In the genomic region with DNA sequence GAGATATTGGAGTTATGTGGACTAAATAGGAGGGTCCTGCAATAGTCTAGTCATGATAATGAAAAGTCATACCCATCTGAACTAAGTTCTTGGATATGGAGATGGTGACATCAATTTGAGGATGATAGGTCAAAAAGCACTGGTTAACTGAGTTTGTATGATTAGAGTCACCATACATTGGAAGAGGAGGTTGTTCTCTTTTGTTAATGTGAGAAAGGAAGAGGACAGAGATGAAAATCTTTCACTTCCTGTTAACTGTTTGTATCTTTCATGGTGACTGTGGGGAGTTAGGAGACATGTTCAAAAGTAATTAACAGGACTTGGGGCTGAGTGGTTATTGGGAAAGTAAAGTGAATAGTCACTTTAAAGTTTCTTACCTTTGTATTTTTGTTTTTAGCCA, we compare ENCODE assay signal across 1 cellular context.
TF ChIP-seq lines count a peak whose summit lies in the region.

No MANE protein-coding gene starts in this region.

TF ChIP-seq in IMR-90, 13 proteins besides CTCF, POLR2A, EP300 and RAD21:
- no peak for TF ChIP-seq BHLHE40 (IDR thresholded peaks at IDR 0.05; ENCODE audit: low read depth, low read length)
- TF ChIP-seq, protein P1, sequence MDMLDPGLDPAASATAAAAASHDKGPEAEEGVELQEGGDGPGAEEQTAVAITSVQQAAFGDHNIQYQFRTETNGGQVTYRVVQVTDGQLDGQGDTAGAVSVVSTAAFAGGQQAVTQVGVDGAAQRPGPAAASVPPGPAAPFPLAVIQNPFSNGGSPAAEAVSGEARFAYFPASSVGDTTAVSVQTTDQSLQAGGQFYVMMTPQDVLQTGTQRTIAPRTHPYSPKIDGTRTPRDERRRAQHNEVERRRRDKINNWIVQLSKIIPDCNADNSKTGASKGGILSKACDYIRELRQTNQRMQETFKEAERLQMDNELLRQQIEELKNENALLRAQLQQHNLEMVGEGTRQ (IDR thresholded peaks at IDR 0.05; ENCODE audit: low read depth, low read length), result no peak
- no peak for TF ChIP-seq SMC3 (IDR thresholded peaks at IDR 0.05; ENCODE audit: low read depth, low read length)
- TF ChIP-seq, protein P2, sequence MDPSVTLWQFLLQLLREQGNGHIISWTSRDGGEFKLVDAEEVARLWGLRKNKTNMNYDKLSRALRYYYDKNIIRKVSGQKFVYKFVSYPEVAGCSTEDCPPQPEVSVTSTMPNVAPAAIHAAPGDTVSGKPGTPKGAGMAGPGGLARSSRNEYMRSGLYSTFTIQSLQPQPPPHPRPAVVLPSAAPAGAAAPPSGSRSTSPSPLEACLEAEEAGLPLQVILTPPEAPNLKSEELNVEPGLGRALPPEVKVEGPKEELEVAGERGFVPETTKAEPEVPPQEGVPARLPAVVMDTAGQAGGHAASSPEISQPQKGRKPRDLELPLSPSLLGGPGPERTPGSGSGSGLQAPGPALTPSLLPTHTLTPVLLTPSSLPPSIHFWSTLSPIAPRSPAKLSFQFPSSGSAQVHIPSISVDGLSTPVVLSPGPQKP (IDR thresholded peaks at IDR 0.05; ENCODE audit: borderline replicate concordance, low read depth, low read length), result no peak
- TF ChIP-seq NFE2L2 (IDR thresholded peaks at IDR 0.05; ENCODE audit: low read depth, low read length), result no peak
- TF ChIP-seq CEBPB (IDR thresholded peaks at IDR 0.05; ENCODE audit: low read depth, low read length), result no peak
- no peak for TF ChIP-seq MAZ (IDR thresholded peaks at IDR 0.05; ENCODE audit: borderline replicate concordance, low read depth, low read length)
- TF ChIP-seq RFX5 (IDR thresholded peaks at IDR 0.05; ENCODE audit: low read depth, low read length), result no peak
- TF ChIP-seq CHD1 (IDR thresholded peaks at IDR 0.05; ENCODE audit: low read depth, low read length), result no peak
- TF ChIP-seq RCOR1 (IDR thresholded peaks at IDR 0.05; ENCODE audit: insufficient replicate concordance, low read length), result no peak
- TF ChIP-seq FOS (IDR thresholded peaks at IDR 0.05; ENCODE audit: low read depth, low read length), result no peak
- no peak for TF ChIP-seq MXI1 (IDR thresholded peaks at IDR 0.05; ENCODE audit: borderline replicate concordance, low read depth, low read length)
- no peak for TF ChIP-seq MAFK (IDR thresholded peaks at IDR 0.05; ENCODE audit: low read depth, low read length)
TF ChIP-seq in IMR-90: peak in this region for 0.
